ENCODE assay signal across 8 cellular contexts in genomic region chr1:179293340-179294327, GRCh38. TPM values are rescaled to one million over a fixed set of nuclear protein-coding genes. Genes with fewer than 3 reads are reported as not detected.
DNase-seq lines count a peak whose midpoint lies in the region; ATAC-seq and TF ChIP-seq lines count a peak whose summit lies in the region.

SOAT1 (plus strand) TSS chr1:179293797; CDS start chr1:179302685, 8,888 bp downstream.

- peak within 1 kb of the TSS; percentile 85 for H3K4me3 ChIP-seq in BLaER1
- peak within 1 kb of the TSS; percentile 72 to 79 for H3K4me3 ChIP-seq in left lung

- H3K4me3 Mint-ChIP-seq in activated CD4-positive, alpha-beta T cell treated with anti-CD3 and anti-CD28 coated beads, Interleukin-2, amount 10 ng/mL, durations not matched to agents 7 days and 5 days, result peak within 1 kb of the TSS; percentile 92

- CTCF ChIA-PET in activated CD4-positive, alpha-beta T cell treated with anti-CD3 and anti-CD28 coated beads, Interleukin-2, amount 10 ng/mL, durations not matched to agents 7 days and 5 days (lab: Charles Lee), result interaction anchor here (0.5 to 1.3 kb wide), 7 partner anchors 9 to 214 kb away, joined by 3 to 4 read pairs (median 3); no protein-coding TSS in a partner anchor

- H3K36me3 Mint-ChIP-seq in activated CD4-positive, alpha-beta T cell treated with anti-CD3 and anti-CD28 coated beads, Interleukin-2, amount 10 ng/mL, durations not matched to agents 7 days and 5 days (ENCODE audit: low read depth), result peaks cover 23% of the 10 kb centered on the region

- H3K27ac Mint-ChIP-seq in activated CD4-positive, alpha-beta T cell treated with anti-CD3 and anti-CD28 coated beads, Interleukin-2, amount 10 ng/mL, durations not matched to agents 7 days and 5 days, result peak within 1 kb of the TSS; percentile 96

- peaks cover 45% of the 10 kb centered on the region for H3K4me1 Mint-ChIP-seq in activated CD4-positive, alpha-beta T cell treated with anti-CD3 and anti-CD28 coated beads, Interleukin-2, amount 10 ng/mL, durations not matched to agents 7 days and 5 days

- no peaks in the 10 kb centered on the region for H3K27me3 Mint-ChIP-seq in activated CD4-positive, alpha-beta T cell treated with anti-CD3 and anti-CD28 coated beads, Interleukin-2, amount 10 ng/mL, durations not matched to agents 7 days and 5 days

- peak within 1 kb of the TSS; percentile 76 for H3K27ac ChIP-seq in BLaER1
- peak within 1 kb of the TSS; percentile 89 to 95 for H3K27ac ChIP-seq in left lung

- DNase-seq in NCI-H526 (lab: John Stamatoyannopoulos, UW) (peak; percentile 97 to 100), cortex of kidney (lab: John Stamatoyannopoulos, UW) (peak; percentile 82), left lung (peak; percentile 96)
- peak; percentile 93 for DNase-seq in activated CD4-positive, alpha-beta T cell treated with anti-CD3 and anti-CD28 coated beads, Interleukin-2, amount 10 ng/mL, durations not matched to agents 7 days and 5 days
- DNase-seq in stimulated activated CD4-positive, alpha-beta T cell treated with anti-CD3 and anti-CD28 coated beads, Interleukin-4, amount 100 ng/mL, for 1 hour, result peak; percentile 93

- POLR2A ChIA-PET in activated CD4-positive, alpha-beta T cell treated with anti-CD3 and anti-CD28 coated beads, Interleukin-2, amount 10 ng/mL, durations not matched to agents 7 days and 5 days (lab: Charles Lee), result interaction anchor here (0.6 to 1.3 kb wide), 3 partner anchors 72 to 500 kb away, joined by 3 to 4 read pairs (median 3); partner anchors contain the start of gene AXDND1

- TF ChIP-seq CTCF in left lung (IDR thresholded peaks at IDR 0.05), result peak in 1 of 2 donors; percentile 19

- peak within 1 kb of the TSS; percentile 82 for H3K9ac ChIP-seq in BLaER1

- peaks cover 22% of the 10 kb centered on the region for H3K4me1 ChIP-seq in BLaER1
- peaks cover 8 to 48% of the 10 kb centered on the region in 2 donors for H3K4me1 ChIP-seq in left lung

- ATAC-seq in HG03439 (IDR thresholded peaks at IDR 0.05; ENCODE audit: unreplicated experiment), result peak; percentile 97
- ATAC-seq in left lung, result peak; percentile 98

- intact Hi-C loops in left lung (cut with DNase I), result no loop called here

- H3K36me3 ChIP-seq in BLaER1 (no peaks in the 10 kb centered on the region), left lung (no peaks in the 10 kb centered on the region)

- no peaks in the 10 kb centered on the region for H3K9me3 ChIP-seq in BLaER1
- H3K9me3 ChIP-seq in left lung, result no peaks in the 10 kb centered on the region

- H3K9me3 Mint-ChIP-seq in activated CD4-positive, alpha-beta T cell treated with anti-CD3 and anti-CD28 coated beads, Interleukin-2, amount 10 ng/mL, durations not matched to agents 7 days and 5 days, result no peaks in the 10 kb centered on the region

- H3K27me3 ChIP-seq in BLaER1, result no peaks in the 10 kb centered on the region
- H3K27me3 ChIP-seq in left lung, result no peaks in the 10 kb centered on the region

- peak within 1 kb of the TSS; percentile 75 for H3K4me2 ChIP-seq in BLaER1

- TF ChIP-seq POLR2A in GM19193 (IDR thresholded peaks at IDR 0.05; ENCODE audit: extremely low read depth, insufficient read depth, insufficient read length), result peak; percentile 83

- H4K20me1 ChIP-seq in BLaER1, result 0 out of 2 replicates have a peak, but pooled peaks cover 6% of the 10 kb centered on the region

RNA-seq across cellular contexts. Expression of gene SOAT1, which starts in this region (rescaled TPM):
- total RNA-seq in activated CD4-positive, alpha-beta T cell treated with anti-CD3 and anti-CD28 coated beads, Interleukin-2, amount 10 ng/mL, durations not matched to agents 7 days and 5 days, result 10 to 100 TPM; 62.3 to 68.9 TPM
- 100 to 1,000 TPM in 1 of 2 donors, 10 to 100 TPM in 1; 75.6 to 102 TPM for total RNA-seq in left lung

Comparison
In these comparisons a context has a peak if more than half of its experiments do, and no peak if none do; other contexts are left out.
1. Peak in every context shown above with its lines: DNase-seq, ATAC-seq, H3K4me3 ChIP-seq and H3K27ac ChIP-seq.